In genomic region chr3:48656841-48657281, GRCh38 we compare ENCODE assay signal across 9 cellular contexts. TPM values are rescaled to one million over a fixed set of nuclear protein-coding genes. Genes with fewer than 3 reads are reported as not detected.
A peak's percentile ranks its signal among the peaks of the same experiment; 100 is the strongest.
DNase-seq lines count a peak whose midpoint lies in the region.
"Had no signal": no experiment of that assay in that cellular context is flagged by ENCODE, and none has a peak within 500 bp of the region (broad histone marks: within the 10 kb centered on the region; RNA-seq: fewer than 3 reads in every experiment).

No MANE protein-coding gene starts in this region.

- H3K27ac Mint-ChIP-seq in T-helper 2 cell treated with Interferon-gamma antibody and Interleukin-4, amounts not matched to agents 5 μg/mL and 100 μg/mL, for 36 hours, result peak overlapping the region; percentile 80
- H3K27ac Mint-ChIP-seq: nephron had no signal

- peak overlapping the region; percentile 28 to 35 for H3K27ac ChIP-seq in esophagus (ENCODE audit: low read depth in 2 of 2, low read length in 1 of 2)
- no peak overlapping the region for H3K27ac ChIP-seq in skeletal muscle tissue (ENCODE audit: low read depth, low read length)

- H3K4me1 Mint-ChIP-seq in T-helper 2 cell treated with Interferon-gamma antibody and Interleukin-4, amounts not matched to agents 5 μg/mL and 100 μg/mL, for 36 hours (ENCODE audit: low read depth), result peaks cover 10% of the 10 kb centered on the region
- H3K4me1 Mint-ChIP-seq: nephron had no signal

- peaks cover 5% of the 10 kb centered on the region for H3K27me3 Mint-ChIP-seq in T-helper 2 cell treated with Interferon-gamma antibody and Interleukin-4, amounts not matched to agents 5 μg/mL and 100 μg/mL, for 36 hours (ENCODE audit: low read depth)

- H3K4me3 ChIP-seq in esophagus (ENCODE audit: low read depth in 1 of 2, low read length in 2 of 2) (peak overlapping the region; percentile 52 to 55), skeletal muscle tissue (ENCODE audit: low read length in 3 of 3) (peak overlapping the region; percentile 43 to 69 (median 67))

- no peaks in the 10 kb centered on the region for H3K9me3 ChIP-seq in ES-I3 (ENCODE audit: control insufficient read depth, insufficient read depth, low read length)
- no peaks in the 10 kb centered on the region for H3K9me3 ChIP-seq in esophagus (ENCODE audit: control insufficient read depth in 2 of 2, insufficient read depth in 1 of 2, low read depth in 1 of 2, low read length in 1 of 2)
- no peaks in the 10 kb centered on the region for H3K9me3 ChIP-seq in skeletal muscle tissue (ENCODE audit: control insufficient read depth in 3 of 3, low read length in 3 of 3)

- H3K36me3 ChIP-seq in ES-I3 (ENCODE audit: insufficient read depth, low read length) (no peaks in the 10 kb centered on the region), esophagus (ENCODE audit: control insufficient read depth in 2 of 2, insufficient read depth in 2 of 2, low read length in 1 of 2) (no peaks in the 10 kb centered on the region), skeletal muscle tissue (ENCODE audit: control insufficient read depth in 3 of 3, insufficient read depth in 3 of 3, low read length in 3 of 3) (no peaks in the 10 kb centered on the region)

- no peaks in the 10 kb centered on the region for H3K27me3 ChIP-seq in esophagus (ENCODE audit: control insufficient read depth in 1 of 2, insufficient read depth in 2 of 2, low read length in 2 of 2)
- H3K27me3 ChIP-seq in skeletal muscle tissue (ENCODE audit: control insufficient read depth in 3 of 3, insufficient read depth in 3 of 3, low read length in 3 of 3), result peaks cover 21 to 46% (median 35%) of the 10 kb centered on the region in 3 donors

- peak overlapping the region; percentile 73 for H3K4me3 Mint-ChIP-seq in T-helper 2 cell treated with Interferon-gamma antibody and Interleukin-4, amounts not matched to agents 5 μg/mL and 100 μg/mL, for 36 hours

- H3K4me1 ChIP-seq in ES-I3 (ENCODE audit: insufficient read depth, low read length) (no peaks in the 10 kb centered on the region), esophagus (ENCODE audit: control insufficient read depth in 2 of 2, insufficient read depth in 2 of 2, low read length in 1 of 2) (peaks cover 6 to 17% of the 10 kb centered on the region in 2 donors), skeletal muscle tissue (ENCODE audit: control insufficient read depth in 3 of 3, insufficient read depth in 3 of 3, low read length in 3 of 3) (peaks cover 9 to 19% (median 11%) of the 10 kb centered on the region in 3 donors)

- H3K9ac ChIP-seq in ES-I3 (ENCODE audit: low read depth, low read length) (peak overlapping the region; percentile 49), skeletal muscle tissue (ENCODE audit: low read depth in 1 of 3, low read length in 3 of 3) (peak overlapping the region in 2 of 3 donors; percentile 45 to 60)

- H3K36me3 Mint-ChIP-seq in T-helper 2 cell treated with Interferon-gamma antibody and Interleukin-4, amounts not matched to agents 5 μg/mL and 100 μg/mL, for 36 hours (ENCODE audit: low read depth), result peaks cover 6% of the 10 kb centered on the region

- WGBS in esophagus, 2 donors, result 49 to 56% methylated on average over 45 of the region's 45 CpGs

- peak; percentile 33 for DNase-seq in T-helper 2 cell treated with Interferon-gamma antibody and Interleukin-4, amounts not matched to agents 5 μg/mL and 100 μg/mL, for 36 hours (ENCODE audit: low spot score)
- DNase-seq in NCI-H2029 treated with DMSO at 0.1 percent for 48 hours (lab: John Stamatoyannopoulos, UW), result no peak
- no peak for DNase-seq in NCI-H446 (lab: John Stamatoyannopoulos, UW)
- no peak for DNase-seq in amniotic stem cell (lab: John Stamatoyannopoulos, UW)
- no peak for DNase-seq in NCI-H1105 treated with DMSO at 0.1 percent for 48 hours (lab: John Stamatoyannopoulos, UW)

- no peaks in the 10 kb centered on the region for H3K9me3 Mint-ChIP-seq in T-helper 2 cell treated with Interferon-gamma antibody and Interleukin-4, amounts not matched to agents 5 μg/mL and 100 μg/mL, for 36 hours

RNA-seq across cellular contexts. Expression of gene CELSR3, which starts 5.8 kb away (rescaled TPM):
- polyA plus RNA-seq in esophagus, result under 1 TPM; 0.36 to 0.77 TPM
- under 0.01 TPM for total RNA-seq in skeletal muscle tissue

RNA-seq across cellular contexts. Expression of gene SLC26A6, which starts 21.6 kb away (rescaled TPM):
- 10 to 100 TPM in 1 of 2 donors, 1 to 10 TPM in 1; 6.4 to 20.8 TPM for polyA plus RNA-seq in esophagus
- total RNA-seq in skeletal muscle tissue, result 9.4 TPM

RNA-seq across cellular contexts. Expression of gene NCKIPSD, which starts 28.9 kb away (rescaled TPM):
- 1 to 10 TPM; 7.6 to 8.2 TPM for polyA plus RNA-seq in esophagus
- total RNA-seq in skeletal muscle tissue, result 3.1 TPM

RNA-seq across cellular contexts. Expression of gene TMEM89, which starts 35.3 kb away (rescaled TPM):
- polyA plus RNA-seq in esophagus, result not detected
- total RNA-seq in skeletal muscle tissue, result not detected

RNA-seq across cellular contexts. Expression of gene UQCRC1, which starts 47.4 kb away (rescaled TPM):
- 100 to 1,000 TPM; 192 to 264 TPM for polyA plus RNA-seq in esophagus
- 182 TPM for total RNA-seq in skeletal muscle tissue
